Comparison of ENCODE assay signal across 21 cellular contexts in genomic region chr3:49512791-49513355, GRCh38. TPM values are rescaled to one million over a fixed set of nuclear protein-coding genes. Genes with fewer than 3 reads are reported as not detected.
A peak's percentile ranks its signal among the peaks of the same experiment; 100 is the strongest.
DNase-seq lines count a peak whose midpoint lies in the region; ATAC-seq and TF ChIP-seq lines count a peak whose summit lies in the region.
"Had no signal": no experiment of that assay in that cellular context is flagged by ENCODE, and none has a peak within 500 bp of the region (broad histone marks: within the 10 kb centered on the region; RNA-seq: fewer than 3 reads in every experiment).

No MANE protein-coding gene starts in this region.

- H3K27me3 Mint-ChIP-seq in Caco-2 (ENCODE audit: insufficient read depth, unreplicated experiment) = no peaks in the 10 kb centered on the region
- H3K27me3 Mint-ChIP-seq: IgD-negative memory B cell had no signal

- H3K4me1 Mint-ChIP-seq in Caco-2 (ENCODE audit: low read depth, unreplicated experiment) = peaks cover 32% of the 10 kb centered on the region
- H3K4me1 Mint-ChIP-seq: CD14-positive monocyte had no signal

- DNase-seq in Caco-2 (peak; percentile 57 to 60), left lung (no peak), gastrocnemius medialis (no peak), NCI-H774 (lab: John Stamatoyannopoulos, UW) (no peak)
- DNase-seq in activated CD4-positive, CD25-positive, alpha-beta regulatory T cell treated with anti-CD3 and anti-CD28 coated beads, Interleukin-2, amount 50 U/mL, for 72 hours = no peak
- DNase-seq in stimulated activated CD4-positive, alpha-beta T cell treated with anti-CD3 and anti-CD28 coated beads, Interleukin-1b, Interleukin-23, amount 100 ng/mL, for 48 hours = no peak
- DNase-seq: EL, MV-4-11, NCI-H1105 treated with DMSO at 0.1 percent for 48 hours, NCI-H2081, NCI-H2171 treated with DMSO at 0.1 percent for 48 hours, NCI-H446, NCI-H526, OCI-M1, RPMI8226, SHP77 had no signal

- H3K4me3 Mint-ChIP-seq in Caco-2 (ENCODE audit: unreplicated experiment) = peak overlapping the region; percentile 52
- H3K4me3 Mint-ChIP-seq: CD14-positive monocyte, IgD-negative memory B cell had no signal

- no peaks in the 10 kb centered on the region for H3K9me3 Mint-ChIP-seq in Caco-2 (ENCODE audit: unreplicated experiment)
- H3K9me3 Mint-ChIP-seq: CD14-positive monocyte, IgD-negative memory B cell had no signal

- peaks cover 70% of the 10 kb centered on the region for H3K36me3 Mint-ChIP-seq in Caco-2 (ENCODE audit: insufficient read depth, unreplicated experiment)

- no peaks in the 10 kb centered on the region for H3K9me3 ChIP-seq in Caco-2
- H3K9me3 ChIP-seq in left lung = no peaks in the 10 kb centered on the region
- no peaks in the 10 kb centered on the region for H3K9me3 ChIP-seq in gastrocnemius medialis

- no TSS peak for BruUV-seq in Caco-2 (replicated peaks; lab: Mats Ljungman, UMichigan)

- H3K27ac ChIP-seq in VCaP (peak overlapping the region; percentile 72), left lung (no peak overlapping the region), gastrocnemius medialis (peak overlapping the region in 3 of 4 donors; percentile 30 to 84 (median 59))

- H3K4me1 ChIP-seq in Caco-2 (peaks cover 28% of the 10 kb centered on the region), left lung (no peaks in the 10 kb centered on the region), gastrocnemius medialis (peaks cover 42 to 48% of the 10 kb centered on the region in 2 donors)

- intact Hi-C loops in Caco-2 (cut with micrococcal nuclease; ENCODE audit: unreplicated experiment) = loop anchor here (2.0 kb wide), 1 partner anchor 58 kb away; no protein-coding TSS in a partner anchor
- intact Hi-C loops in left lung (cut with DNase I) = no loop called here
- intact Hi-C loops in gastrocnemius medialis (cut with DNase I; ENCODE audit: low total_unique reads) = no loop called here

- CTCF ChIA-PET in Caco-2 (lab: Charles Lee) = interaction anchor here (0.6 to 2.6 kb wide), 7 partner anchors 27 to 159 kb away, joined by 3 to 11 read pairs (median 6); no protein-coding TSS in a partner anchor

- no peak overlapping the region for H3K4me3 ChIP-seq in Caco-2 (ENCODE audit: low read depth, low read length)
- H3K4me3 ChIP-seq in left lung = no peak overlapping the region
- no peak overlapping the region for H3K4me3 ChIP-seq in gastrocnemius medialis

- in situ Hi-C loops in gastrocnemius medialis (cut with MboI; ENCODE audit: low sequenced_read_pairs in 4 of 4) = no loop called here

- H3K27ac Mint-ChIP-seq in Caco-2 (ENCODE audit: unreplicated experiment) = peak overlapping the region; percentile 84
- H3K27ac Mint-ChIP-seq: CD14-positive monocyte, IgD-negative memory B cell had no signal

- no peak for TF ChIP-seq CTCF in Caco-2 (IDR thresholded peaks at IDR 0.05; ENCODE audit: insufficient read depth in 1 of 2, low read depth in 1 of 2, low read length in 1 of 2, severe bottlenecking in 1 of 2, unreplicated experiment in 1 of 2)
- TF ChIP-seq CTCF in VCaP (conservative IDR thresholded peaks at IDR 0.05) = no peak
- TF ChIP-seq CTCF in left lung (IDR thresholded peaks at IDR 0.05) = no peak
- no peak for TF ChIP-seq CTCF in gastrocnemius medialis (IDR thresholded peaks at IDR 0.05 in 4 of 5, conservative IDR thresholded peaks at IDR 0.05 in 1 of 5)

- peaks cover 3% of the 10 kb centered on the region for H3K36me3 ChIP-seq in Caco-2 (ENCODE audit: control insufficient read depth, insufficient read depth, low read length)
- H3K36me3 ChIP-seq in left lung = peaks cover 5 to 59% of the 10 kb centered on the region in 2 donors
- peaks cover 0 to 36% of the 10 kb centered on the region in 2 donors for H3K36me3 ChIP-seq in gastrocnemius medialis

- no peaks in the 10 kb centered on the region for H3K27me3 ChIP-seq in Caco-2 (replicated peaks; ENCODE audit: control insufficient read depth, insufficient read depth, low read length)
- H3K27me3 ChIP-seq in left lung = no peaks in the 10 kb centered on the region
- no peaks in the 10 kb centered on the region for H3K27me3 ChIP-seq in gastrocnemius medialis

- ATAC-seq in left lung (peak; percentile 35), gastrocnemius medialis (no peak), esophagus mucosa (no peak)
- ATAC-seq: HCT116 had no signal

- TF ChIP-seq POLR2A in gastrocnemius medialis (IDR thresholded peaks at IDR 0.05) = no peak

- POLR2A ChIA-PET in Caco-2 (lab: Charles Lee) = interaction anchor here (0.6 to 1.1 kb wide), 2 partner anchors 12 to 37 kb away, joined by 3 to 4 read pairs; no protein-coding TSS in a partner anchor

RNA-seq across cellular contexts. Expression of gene BSN, which starts 41.4 kb away (rescaled TPM):
- total RNA-seq in Caco-2 (2022) (0.77 and 0.93 TPM in 2 replicates), left lung (under 1 TPM; 0.26 to 0.44 TPM), gastrocnemius medialis (under 1 TPM; 0.10 to 0.24 (median 0.21) TPM), esophagus mucosa (0.08 TPM)

RNA-seq across cellular contexts. Expression of gene DAG1, which starts 42.8 kb away (rescaled TPM):
- total RNA-seq in Caco-2 (2022) (154 and 177 TPM in 2 replicates), left lung (100 to 1,000 TPM in 1 of 2 donors, 10 to 100 TPM in 1; 87.9 to 116 TPM), gastrocnemius medialis (100 to 1,000 TPM in 3 of 4 donors, 10 to 100 TPM in 1; 95.0 to 177 (median 109) TPM), esophagus mucosa (48.3 TPM)

Comparison
In these comparisons a context has a peak if more than half of its experiments do, and no peak if none do; other contexts are left out.
1. DNase-seq: peak in Caco-2 (2 of 2); none in left lung (0 of 2), gastrocnemius medialis (0 of 2), activated CD4-positive, CD25-positive, alpha-beta regulatory T cell treated with anti-CD3 and anti-CD28 coated beads, Interleukin-2, amount 50 U/mL, for 72 hours (single experiment), NCI-H774 (single experiment) and stimulated activated CD4-positive, alpha-beta T cell treated with anti-CD3 and anti-CD28 coated beads, Interleukin-1b, Interleukin-23, amount 100 ng/mL, for 48 hours (single experiment).
2. H3K27ac ChIP-seq: peak in VCaP (single experiment) and gastrocnemius medialis (3 of 4); none in left lung (0 of 2).